Comparison of ENCODE assay signal across 19 cellular contexts in genomic region chr12:23169012-23170003, GRCh38.
"Had no signal": no experiment of that assay in that cellular context is flagged by ENCODE, and none has a peak within 500 bp of the region (broad histone marks: within the 10 kb centered on the region; RNA-seq: fewer than 3 reads in every experiment).

No MANE protein-coding gene starts in this region.

- H3K27me3 ChIP-seq: colonic mucosa, esophagus muscularis mucosa, heart left ventricle, thyroid gland had no signal

- H2AFZ ChIP-seq: parathyroid adenoma had no signal

- FAIRE-seq: astrocyte, islet of Langerhans had no signal

- DNase-seq: activated B cell treated with CpG ODN at 0.5 μM for 24 hours; activated CD4-positive, alpha-beta T cell treated with anti-CD3 and anti-CD28 coated beads for 36 hours; activated CD4-positive, alpha-beta T cell treated with anti-CD3 and anti-CD28 coated beads, Interleukin-2, amount 50 U/mL, for 4 hours; activated CD8-positive, alpha-beta memory T cell treated with anti-CD3 and anti-CD28 coated beads for 24 hours; activated CD8-positive, alpha-beta memory T cell treated with anti-CD3 and anti-CD28 coated beads, Interleukin-2, amount 50 U/mL, for 4 hours; activated T-cell treated with anti-CD3 and anti-CD28 coated beads, Interleukin-2, amount 50 U/mL, for 24 hours; colonic mucosa; dorsolateral prefrontal cortex; heart left ventricle; stimulated activated CD4-positive, alpha-beta T cell treated with anti-CD3 and anti-CD28 coated beads, Interleukin-4, amount 100 ng/mL, for 24 hours; stimulated activated naive CD4-positive, alpha-beta T cell treated with Interleukin-2 at 50 U/mL for 16 hours; T1000; thyroid gland had no signal

- H3K79me2 ChIP-seq: parathyroid adenoma had no signal

- H3K4me1 ChIP-seq: colonic mucosa, esophagus muscularis mucosa, heart left ventricle, parathyroid adenoma, thyroid gland had no signal

- H3K9me3 ChIP-seq: colonic mucosa, thyroid gland had no signal

- ATAC-seq: activated CD4-positive, alpha-beta T cell treated with anti-CD3 and anti-CD28 coated beads for 36 hours; activated naive CD4-positive, alpha-beta T cell treated with anti-CD3 and anti-CD28 coated beads, Interleukin-2, amount 50 U/mL, for 72 hours; activated T-helper 17 cell treated with anti-CD3 and anti-CD28 coated beads, Interleukin-2, amount 50 U/mL, for 72 hours had no signal

- H3K27ac ChIP-seq: colonic mucosa, dorsolateral prefrontal cortex, esophagus muscularis mucosa, heart left ventricle, parathyroid adenoma, thyroid gland had no signal

- H3K4me3 ChIP-seq: colonic mucosa, dorsolateral prefrontal cortex, esophagus muscularis mucosa, heart left ventricle, thyroid gland had no signal

- H3K36me3 ChIP-seq: colonic mucosa, esophagus muscularis mucosa, heart left ventricle, thyroid gland had no signal
